In genomic region chr17:7252176-7253043, GRCh38 we compare ENCODE assay signal across 1 cellular context.
TF ChIP-seq lines count a peak whose summit lies in the region.

TSS of gene ELP5 (plus strand) at chr17:7252215. CDS start at chr17:7252551, 336 bp downstream.

TF ChIP-seq in K562, 482 proteins besides CTCF, POLR2A, EP300 and RAD21 (continued from another document):
- TF ChIP-seq ZNF655 (CRISPR knock-in tag; IDR thresholded peaks at IDR 0.05): no peak
- TF ChIP-seq FOSL1 (tag; conservative IDR thresholded peaks at IDR 0.05): 0 out of 2 replicates have a peak, but pooled peaks have one; percentile 10
- TF ChIP-seq ETS1 (conservative IDR thresholded peaks at IDR 0.05; ENCODE audit: control insufficient read depth, low read depth, low read length): peak; percentile 47; the same call in 1 of the 2 replicates
- peak; percentile 71; the same call in 1 of the 2 replicates for TF ChIP-seq ATF2 (CRISPR knock-in tag; IDR thresholded peaks at IDR 0.05)
